10 cellular contexts compared by ENCODE assay signal in the genomic region with DNA sequence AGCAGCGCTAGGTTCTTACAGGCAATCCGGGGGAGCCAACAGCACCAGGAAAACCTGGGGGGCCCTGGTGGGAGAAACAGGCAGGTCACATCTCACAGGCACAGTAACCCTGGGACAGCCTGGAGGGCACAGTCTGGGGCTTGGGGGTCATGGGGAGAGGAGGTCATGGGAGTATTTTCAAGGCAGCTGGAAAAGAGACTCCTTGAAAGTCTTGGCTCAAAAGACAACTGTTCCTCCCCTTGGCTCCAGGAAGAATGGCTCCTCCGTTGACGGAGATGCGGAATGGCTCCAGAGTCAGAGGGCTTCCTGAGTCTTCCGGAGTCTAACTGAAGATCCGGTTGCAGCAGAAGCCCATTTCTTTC. TPM values are rescaled to one million over a fixed set of nuclear protein-coding genes. Genes with fewer than 3 reads are reported as not detected.
A peak's percentile ranks its signal among the peaks of the same experiment; 100 is the strongest.
DNase-seq lines count a peak whose midpoint lies in the region; ATAC-seq, FAIRE-seq and TF ChIP-seq lines count a peak whose summit lies in the region.
"Had no signal": no experiment of that assay in that cellular context is flagged by ENCODE, and none has a peak within 500 bp of the region (broad histone marks: within the 10 kb centered on the region; RNA-seq: fewer than 3 reads in every experiment).

No MANE protein-coding gene starts in this region.

- ATAC-seq in stimulated activated effector memory CD8-positive, alpha-beta T cell treated with anti-CD3 and anti-CD28 coated beads, Interleukin-12 subunit alpha, Interleukin-12 subunit beta, amount 100 ng/mL, for 72 hours, result no peak

- intact Hi-C loops in MCF 10A (cut with micrococcal nuclease), result loop anchor here (1.0 kb wide), 1 partner anchor 20 kb away; no protein-coding TSS in a partner anchor

- H3K36me3 Mint-ChIP-seq in MCF 10A (ENCODE audit: insufficient read depth, unreplicated experiment), result peaks cover 23% of the 10 kb centered on the region
- no peaks in the 10 kb centered on the region for H3K36me3 Mint-ChIP-seq in stimulated activated effector memory CD8-positive, alpha-beta T cell treated with anti-CD3 and anti-CD28 coated beads, Interleukin-12 subunit alpha, Interleukin-12 subunit beta, amount 100 ng/mL, for 72 hours
- peaks cover 32% of the 10 kb centered on the region for H3K36me3 Mint-ChIP-seq in HFFc6 (ENCODE audit: low read depth)
- H3K36me3 Mint-ChIP-seq in activated CD4-positive, alpha-beta memory T cell treated with anti-CD3 and anti-CD28 coated beads, Interleukin-2, amount 10 ng/mL, durations not matched to agents 7 days and 5 days (ENCODE audit: low read depth), result no peaks in the 10 kb centered on the region
- H3K36me3 Mint-ChIP-seq: activated CD8-positive, alpha-beta memory T cell treated with anti-CD3 and anti-CD28 coated beads, Interleukin-2, amount 10 ng/mL, durations not matched to agents 7 days and 5 days had no signal

- peak overlapping the region; percentile 62 for H3K27ac Mint-ChIP-seq in MCF 10A (ENCODE audit: low read depth, unreplicated experiment)
- H3K27ac Mint-ChIP-seq in stimulated activated effector memory CD8-positive, alpha-beta T cell treated with anti-CD3 and anti-CD28 coated beads, Interleukin-12 subunit alpha, Interleukin-12 subunit beta, amount 100 ng/mL, for 72 hours, result peak overlapping the region; percentile 33
- H3K27ac Mint-ChIP-seq in HFFc6, result no peak overlapping the region
- no peak overlapping the region for H3K27ac Mint-ChIP-seq in activated CD4-positive, alpha-beta memory T cell treated with anti-CD3 and anti-CD28 coated beads, Interleukin-2, amount 10 ng/mL, durations not matched to agents 7 days and 5 days
- H3K27ac Mint-ChIP-seq: activated CD8-positive, alpha-beta memory T cell treated with anti-CD3 and anti-CD28 coated beads, Interleukin-2, amount 10 ng/mL, durations not matched to agents 7 days and 5 days had no signal

- H3K36me3 ChIP-seq in keratinocyte (ENCODE audit: control insufficient read depth in 2 of 2, extremely low read depth in 1 of 2, insufficient read depth in 2 of 2, low read length in 2 of 2), result peaks cover 16 to 45% of the 10 kb centered on the region in 2 experiments

- H3K4me1 ChIP-seq in keratinocyte (ENCODE audit: control insufficient read depth, extremely low read depth, insufficient read depth, low read length), result peaks cover 45% of the 10 kb centered on the region

- no peak for DNase-seq in LNCaP clone FGC (ENCODE audit: low read depth)
- no peak for DNase-seq in MCF 10A (ENCODE audit: unreplicated experiment)
- DNase-seq in keratinocyte (ENCODE audit: low read depth, low spot score), result no peak
- DNase-seq in stimulated activated effector memory CD8-positive, alpha-beta T cell treated with anti-CD3 and anti-CD28 coated beads, Interleukin-12 subunit alpha, Interleukin-12 subunit beta, amount 100 ng/mL, for 72 hours (ENCODE audit: low spot score in 2 of 2), result no peak
- no peak for DNase-seq in HFFc6
- no peak for DNase-seq in inferior parietal cortex (ENCODE audit: extremely low spot score)
- DNase-seq in NCI-H1105 (lab: John Stamatoyannopoulos, UW), result no peak
- no peak for DNase-seq in activated CD4-positive, alpha-beta memory T cell treated with anti-CD3 and anti-CD28 coated beads, Interleukin-2, amount 10 ng/mL, durations not matched to agents 7 days and 5 days
- DNase-seq: activated CD8-positive, alpha-beta memory T cell treated with anti-CD3 and anti-CD28 coated beads, Interleukin-2, amount 10 ng/mL, durations not matched to agents 7 days and 5 days had no signal

- no peaks in the 10 kb centered on the region for H4K20me1 ChIP-seq in keratinocyte (ENCODE audit: control insufficient read depth, extremely low read depth, insufficient read depth, low read length)

- H3K4me3 ChIP-seq in LNCaP clone FGC (ENCODE audit: low read depth, low read length), result peak overlapping the region; percentile 47
- peak overlapping the region in 2 of 3 experiments; percentile 3 to 10 for H3K4me3 ChIP-seq in keratinocyte (ENCODE audit: control insufficient read depth in 2 of 3, extremely low read depth in 1 of 3, insufficient read depth in 2 of 3, low read depth in 1 of 3, low read length in 3 of 3)

- H3K9me3 Mint-ChIP-seq in MCF 10A (ENCODE audit: unreplicated experiment) (no peaks in the 10 kb centered on the region), HFFc6 (no peaks in the 10 kb centered on the region)
- no peaks in the 10 kb centered on the region for H3K9me3 Mint-ChIP-seq in stimulated activated effector memory CD8-positive, alpha-beta T cell treated with anti-CD3 and anti-CD28 coated beads, Interleukin-12 subunit alpha, Interleukin-12 subunit beta, amount 100 ng/mL, for 72 hours
- H3K9me3 Mint-ChIP-seq in activated CD4-positive, alpha-beta memory T cell treated with anti-CD3 and anti-CD28 coated beads, Interleukin-2, amount 10 ng/mL, durations not matched to agents 7 days and 5 days, result no peaks in the 10 kb centered on the region

- CTCF ChIA-PET in MCF 10A (lab: Yijun Ruan, JAX), result interaction anchor here (0.5 to 2.8 kb wide), 10 partner anchors 8 to 294 kb away, joined by 3 to 18 read pairs (median 4); a partner anchor contains a TSS
- CTCF ChIA-PET in activated CD4-positive, alpha-beta memory T cell treated with anti-CD3 and anti-CD28 coated beads, Interleukin-2, amount 10 ng/mL, durations not matched to agents 7 days and 5 days (lab: Charles Lee), result interaction anchor here (1.1 to 1.7 kb wide), 3 partner anchors 9 to 119 kb away, joined by 4 to 12 read pairs (median 6); no protein-coding TSS in a partner anchor

- BruUV-seq in MCF 10A (replicated peaks; lab: Mats Ljungman, UMichigan), result no TSS peak

- H3K4me1 Mint-ChIP-seq in MCF 10A (ENCODE audit: insufficient read depth, unreplicated experiment), result peaks cover 40% of the 10 kb centered on the region
- peaks cover 21% of the 10 kb centered on the region for H3K4me1 Mint-ChIP-seq in stimulated activated effector memory CD8-positive, alpha-beta T cell treated with anti-CD3 and anti-CD28 coated beads, Interleukin-12 subunit alpha, Interleukin-12 subunit beta, amount 100 ng/mL, for 72 hours
- H3K4me1 Mint-ChIP-seq in HFFc6 (ENCODE audit: low read depth), result peaks cover 39% of the 10 kb centered on the region
- peaks cover 7% of the 10 kb centered on the region for H3K4me1 Mint-ChIP-seq in activated CD4-positive, alpha-beta memory T cell treated with anti-CD3 and anti-CD28 coated beads, Interleukin-2, amount 10 ng/mL, durations not matched to agents 7 days and 5 days

- no peak overlapping the region for H2AFZ ChIP-seq in keratinocyte (ENCODE audit: control insufficient read depth, low read length)

- H3K27me3 Mint-ChIP-seq in MCF 10A (ENCODE audit: insufficient read depth, unreplicated experiment) (no peaks in the 10 kb centered on the region), HFFc6 (ENCODE audit: insufficient read depth) (peaks cover 5% of the 10 kb centered on the region)
- peaks cover 26% of the 10 kb centered on the region for H3K27me3 Mint-ChIP-seq in activated CD4-positive, alpha-beta memory T cell treated with anti-CD3 and anti-CD28 coated beads, Interleukin-2, amount 10 ng/mL, durations not matched to agents 7 days and 5 days

- peaks cover 3% of the 10 kb centered on the region for H3K9me1 ChIP-seq in keratinocyte (ENCODE audit: control insufficient read depth, extremely low read depth, insufficient read depth, low read length)

- no peaks in the 10 kb centered on the region for H3K9me3 ChIP-seq in keratinocyte (ENCODE audit: control insufficient read depth, low read depth, low read length)

- dilution Hi-C loops in keratinocyte (cut with MboI; ENCODE audit: extremely low pct_ligation_motif_present, low sequenced_read_pairs), result no loop called here

- TF ChIP-seq CTCF in LNCaP clone FGC (IDR thresholded peaks at IDR 0.05; ENCODE audit: control insufficient read depth, extremely low read depth, insufficient read depth) (no peak), MCF 10A (IDR thresholded peaks at IDR 0.05; ENCODE audit: unreplicated experiment) (no peak), keratinocyte (optimal IDR thresholded peaks at IDR 0.05 in 1 of 3, IDR thresholded peaks at IDR 0.05 in 1 of 3, conservative IDR thresholded peaks at IDR 0.05 in 1 of 3; ENCODE audit: extremely low read depth in 1 of 3, insufficient read depth in 2 of 3, low read length in 3 of 3) (no peak), HFFc6 (IDR thresholded peaks at IDR 0.05) (no peak)

- peak; percentile 5 for FAIRE-seq in keratinocyte (lab: Jason Lieb, UNC)

- no peaks in the 10 kb centered on the region for H3K79me2 ChIP-seq in keratinocyte (ENCODE audit: control insufficient read depth, insufficient read depth, low read length)

- peak overlapping the region; percentile 79 for H3K4me2 ChIP-seq in keratinocyte (ENCODE audit: control insufficient read depth, extremely low read depth, insufficient read depth, low read depth, low read length)

- H3K9ac ChIP-seq in keratinocyte (ENCODE audit: control insufficient read depth, extremely low read depth, insufficient read depth, low read length), result peak overlapping the region; percentile 56

- H3K27me3 ChIP-seq in keratinocyte (ENCODE audit: control insufficient read depth, extremely low read depth, insufficient read depth, low read length), result no peaks in the 10 kb centered on the region

- H3K4me3 Mint-ChIP-seq in MCF 10A (ENCODE audit: unreplicated experiment), result peak overlapping the region; percentile 73
- peak overlapping the region; percentile 55 for H3K4me3 Mint-ChIP-seq in stimulated activated effector memory CD8-positive, alpha-beta T cell treated with anti-CD3 and anti-CD28 coated beads, Interleukin-12 subunit alpha, Interleukin-12 subunit beta, amount 100 ng/mL, for 72 hours
- no peak overlapping the region for H3K4me3 Mint-ChIP-seq in HFFc6
- no peak overlapping the region for H3K4me3 Mint-ChIP-seq in activated CD4-positive, alpha-beta memory T cell treated with anti-CD3 and anti-CD28 coated beads, Interleukin-2, amount 10 ng/mL, durations not matched to agents 7 days and 5 days

- peak overlapping the region; percentile 73 for H3K27ac ChIP-seq in keratinocyte (ENCODE audit: control insufficient read depth, insufficient read depth, low read length)

- POLR2A ChIA-PET in MCF 10A (lab: Yijun Ruan, JAX), result interaction anchor here (0.5 to 2.9 kb wide), 20 partner anchors 8 to 234 kb away, joined by 3 to 46 read pairs (median 5); a partner anchor contains a TSS
- POLR2A ChIA-PET in activated CD4-positive, alpha-beta memory T cell treated with anti-CD3 and anti-CD28 coated beads, Interleukin-2, amount 10 ng/mL, durations not matched to agents 7 days and 5 days (lab: Charles Lee), result interaction anchor here (1.0 kb wide), 1 partner anchor 34 kb away, joined by 3 read pairs; no protein-coding TSS in a partner anchor

RNA-seq across cellular contexts. Expression of a gene that starts 25.9 kb away (rescaled TPM):
- 56.7 and 61.1 TPM in 2 replicates for total RNA-seq in MCF 10A (2022)
- polyA plus RNA-seq in keratinocyte, result 72.2 to 107 TPM (median 90.1 TPM) in 3 replicates
- 33.3 TPM for polyA plus RNA-seq in keratinocyte (2011; ENCODE audit: low read depth)
- 83.2 and 85.4 TPM in 2 replicates for polyA plus RNA-seq in keratinocyte (2011; cell fraction: cytosol; rRNA removed)
- 59.0 and 66.8 TPM in 2 replicates for polyA plus RNA-seq in keratinocyte (2011; cell fraction: nucleus; rRNA removed)
- polyA plus RNA-seq in keratinocyte (2012; ENCODE audit: low replicate concordance), result 67.9 and 68.1 TPM in 2 replicates
- 99.8 to 160 TPM (median 138 TPM) in 3 replicates for polyA minus RNA-seq in keratinocyte
- polyA minus RNA-seq in keratinocyte (2011; cell fraction: cytosol; rRNA and poly(A)+ RNA removed), result 80.4 TPM
- polyA minus RNA-seq in keratinocyte (2011; cell fraction: nucleus; rRNA and poly(A)+ RNA removed), result 29.3 and 34.7 TPM in 2 replicates
- total RNA-seq in HFFc6 (2021; fragmentation: NEBNext Ultra II Directional; extraction: Animal tissue kit (Norgen Biotek cat#: 25700)), result 10 to 100 TPM; 65.8 to 81.3 (median 69.3) TPM
- total RNA-seq in activated CD4-positive, alpha-beta memory T cell treated with anti-CD3 and anti-CD28 coated beads, Interleukin-2, amount 10 ng/mL, durations not matched to agents 7 days and 5 days, result 10 to 100 TPM; 50.4 to 50.5 TPM

RNA-seq across cellular contexts. Expression of a gene that starts 33.3 kb away (rescaled TPM):
- 42.1 and 49.1 TPM in 2 replicates for total RNA-seq in MCF 10A (2022)
- polyA plus RNA-seq in keratinocyte, result 31.2 to 75.5 TPM (median 43.4 TPM) in 3 replicates
- polyA plus RNA-seq in keratinocyte (2011; ENCODE audit: low read depth), result 39.2 TPM
- 5.4 and 11.0 TPM in 2 replicates for polyA plus RNA-seq in keratinocyte (2011; cell fraction: cytosol; rRNA removed)
- polyA plus RNA-seq in keratinocyte (2011; cell fraction: nucleus; rRNA removed), result 155 and 217 TPM in 2 replicates
- polyA plus RNA-seq in keratinocyte (2012; ENCODE audit: low replicate concordance), result 49.0 and 79.2 TPM in 2 replicates
- 55.1 to 84.1 TPM (median 79.1 TPM) in 3 replicates for polyA minus RNA-seq in keratinocyte
- polyA minus RNA-seq in keratinocyte (2011; cell fraction: cytosol; rRNA and poly(A)+ RNA removed), result 33.4 TPM
- 157 and 192 TPM in 2 replicates for polyA minus RNA-seq in keratinocyte (2011; cell fraction: nucleus; rRNA and poly(A)+ RNA removed)
- total RNA-seq in HFFc6 (2021; fragmentation: NEBNext Ultra II Directional; extraction: Animal tissue kit (Norgen Biotek cat#: 25700)), result 100 to 1,000 TPM in 1 of 6 experiments, 10 to 100 TPM in 5; 74.1 to 100 (median 87.6) TPM
- total RNA-seq in activated CD4-positive, alpha-beta memory T cell treated with anti-CD3 and anti-CD28 coated beads, Interleukin-2, amount 10 ng/mL, durations not matched to agents 7 days and 5 days, result not detected
- total RNA-seq: activated CD8-positive, alpha-beta memory T cell treated with anti-CD3 and anti-CD28 coated beads, Interleukin-2, amount 10 ng/mL, durations not matched to agents 7 days and 5 days had no signal

RNA-seq across cellular contexts. Expression of a gene that starts 53.1 kb away (rescaled TPM):
- total RNA-seq in MCF 10A (2022), result not detected in 2 replicates
- not detected in 3 replicates for polyA plus RNA-seq in keratinocyte
- polyA plus RNA-seq in keratinocyte (2011; ENCODE audit: low read depth), result not detected
- polyA plus RNA-seq in keratinocyte (2011; cell fraction: cytosol; rRNA removed), result not detected in 2 replicates
- not detected in 2 replicates for polyA plus RNA-seq in keratinocyte (2011; cell fraction: nucleus; rRNA removed)
- not detected in 2 replicates for polyA plus RNA-seq in keratinocyte (2012; ENCODE audit: low replicate concordance)
- not detected in 3 replicates for polyA minus RNA-seq in keratinocyte
- not detected for polyA minus RNA-seq in keratinocyte (2011; cell fraction: cytosol; rRNA and poly(A)+ RNA removed)
- polyA minus RNA-seq in keratinocyte (2011; cell fraction: nucleus; rRNA and poly(A)+ RNA removed), result not detected in 2 replicates
- not detected for total RNA-seq in HFFc6 (2021; fragmentation: NEBNext Ultra II Directional; extraction: Animal tissue kit (Norgen Biotek cat#: 25700))
- total RNA-seq in activated CD4-positive, alpha-beta memory T cell treated with anti-CD3 and anti-CD28 coated beads, Interleukin-2, amount 10 ng/mL, durations not matched to agents 7 days and 5 days, result not detected
- total RNA-seq: activated CD8-positive, alpha-beta memory T cell treated with anti-CD3 and anti-CD28 coated beads, Interleukin-2, amount 10 ng/mL, durations not matched to agents 7 days and 5 days; kidney epithelial cell had no signal

Comparison
In these comparisons a context has a peak if more than half of its experiments do, and no peak if none do; other contexts are left out.
1. H3K27ac Mint-ChIP-seq: peak in MCF 10A (single experiment) and stimulated activated effector memory CD8-positive, alpha-beta T cell treated with anti-CD3 and anti-CD28 coated beads, Interleukin-12 subunit alpha, Interleukin-12 subunit beta, amount 100 ng/mL, for 72 hours (single experiment); none in HFFc6 (single experiment) and activated CD4-positive, alpha-beta memory T cell treated with anti-CD3 and anti-CD28 coated beads, Interleukin-2, amount 10 ng/mL, durations not matched to agents 7 days and 5 days (single experiment).
2. H3K4me3 Mint-ChIP-seq: peak in MCF 10A (single experiment) and stimulated activated effector memory CD8-positive, alpha-beta T cell treated with anti-CD3 and anti-CD28 coated beads, Interleukin-12 subunit alpha, Interleukin-12 subunit beta, amount 100 ng/mL, for 72 hours (single experiment); none in HFFc6 (single experiment) and activated CD4-positive, alpha-beta memory T cell treated with anti-CD3 and anti-CD28 coated beads, Interleukin-2, amount 10 ng/mL, durations not matched to agents 7 days and 5 days (single experiment).
3. RNA of a gene that starts 33.3 kb away (total RNA-seq): 74.1 to 100 TPM in HFFc6 and 42.1 to 49.1 TPM in MCF 10A; not detected in activated CD4-positive, alpha-beta memory T cell treated with anti-CD3 and anti-CD28 coated beads, Interleukin-2, amount 10 ng/mL, durations not matched to agents 7 days and 5 days; every median in the first group is over 10 times any median in the second.